In genomic region chr4:139920552-139920951, GRCh38 we compare ENCODE assay signal across 15 cellular contexts.
DNase-seq lines count a peak whose midpoint lies in the region; ATAC-seq and TF ChIP-seq lines count a peak whose summit lies in the region.
"Had no signal": no experiment of that assay in that cellular context is flagged by ENCODE, and none has a peak within 500 bp of the region (broad histone marks: within the 10 kb centered on the region; RNA-seq: fewer than 3 reads in every experiment).

No MANE protein-coding gene starts in this region.

- no peaks in the 10 kb centered on the region for H3K27me3 ChIP-seq in muscle layer of colon (ENCODE audit: control insufficient read depth in 1 of 2, insufficient read depth in 2 of 2, low read length in 2 of 2)
- no peaks in the 10 kb centered on the region for H3K27me3 ChIP-seq in suprapubic skin
- H3K27me3 ChIP-seq: SJCRH30 had no signal

- no peaks in the 10 kb centered on the region for H3K36me3 ChIP-seq in muscle layer of colon (ENCODE audit: insufficient read depth, low read length)
- no peaks in the 10 kb centered on the region for H3K36me3 ChIP-seq in suprapubic skin
- H3K36me3 ChIP-seq: SJCRH30 had no signal

- H3K9me3 ChIP-seq in muscle layer of colon (ENCODE audit: low read length) (no peaks in the 10 kb centered on the region), suprapubic skin (no peaks in the 10 kb centered on the region)
- H3K9me3 ChIP-seq: SJCRH30 had no signal

- H3K9me3 Mint-ChIP-seq in endothelial cell (ENCODE audit: unreplicated experiment) = no peaks in the 10 kb centered on the region
- H3K9me3 Mint-ChIP-seq: activated naive CD8-positive, alpha-beta T cell treated with anti-CD3 and anti-CD28 coated beads, Interleukin-2, amount 50 U/mL, for 24 hours; activated T-cell treated with anti-CD3 and anti-CD28 coated beads, Interleukin-2, amount 50 U/mL, for 72 hours; CD4-positive, alpha-beta T cell; naive B cell had no signal

- H3K4me3 Mint-ChIP-seq in endothelial cell (ENCODE audit: unreplicated experiment) = no peak overlapping the region
- H3K4me3 Mint-ChIP-seq: activated naive CD8-positive, alpha-beta T cell treated with anti-CD3 and anti-CD28 coated beads, Interleukin-2, amount 50 U/mL, for 24 hours; activated T-cell treated with anti-CD3 and anti-CD28 coated beads, Interleukin-2, amount 50 U/mL, for 72 hours; CD4-positive, alpha-beta T cell; naive B cell had no signal

- H3K4me3 ChIP-seq in muscle layer of colon (ENCODE audit: low read depth in 1 of 2, low read length in 2 of 2) (no peak overlapping the region), suprapubic skin (no peak overlapping the region)
- H3K4me3 ChIP-seq: SJCRH30 had no signal

- no peaks in the 10 kb centered on the region for H3K36me3 Mint-ChIP-seq in endothelial cell (ENCODE audit: low read depth, unreplicated experiment)
- H3K36me3 Mint-ChIP-seq: naive B cell had no signal

- 78% methylated on average over 3 of the region's 3 CpGs for WGBS in suprapubic skin

- H3K4me1 Mint-ChIP-seq in endothelial cell (ENCODE audit: unreplicated experiment) = peaks cover 50% of the 10 kb centered on the region
- H3K4me1 Mint-ChIP-seq: activated naive CD8-positive, alpha-beta T cell treated with anti-CD3 and anti-CD28 coated beads, Interleukin-2, amount 50 U/mL, for 24 hours; naive B cell had no signal

- peak; percentile 42 for DNase-seq in NCI-H82 treated with DMSO at 0.1 percent for 48 hours (lab: John Stamatoyannopoulos, UW; ENCODE audit: unreplicated experiment)
- DNase-seq in endothelial cell (ENCODE audit: low spot score) = no peak
- DNase-seq in suprapubic skin (ENCODE audit: low spot score in 2 of 2) = no peak
- no peak for DNase-seq in globus pallidus (ENCODE audit: low spot score)
- no peak for DNase-seq in NCI-H1092 treated with DMSO at 0.1 percent for 48 hours (lab: John Stamatoyannopoulos, UW)
- DNase-seq: activated CD4-positive, alpha-beta T cell treated with anti-CD3 and anti-CD28 coated beads, Interleukin-2, amount 50 U/mL, for 4 hours; activated naive CD8-positive, alpha-beta T cell treated with anti-CD3 and anti-CD28 coated beads, Interleukin-2, amount 50 U/mL, for 24 hours; activated T-cell treated with anti-CD3 and anti-CD28 coated beads, Interleukin-2, amount 50 U/mL, for 72 hours; CD4-positive, alpha-beta T cell; kidney glomerular epithelial cell; naive B cell; NCI-H2081 treated with DMSO at 0.1 percent for 48 hours; SJCRH30 had no signal

- no peak for ATAC-seq in GM21528 (IDR thresholded peaks at IDR 0.05; ENCODE audit: low FRiP score, unreplicated experiment)
- ATAC-seq: activated naive CD8-positive, alpha-beta T cell treated with anti-CD3 and anti-CD28 coated beads, Interleukin-2, amount 50 U/mL, for 24 hours; activated T-cell treated with anti-CD3 and anti-CD28 coated beads, Interleukin-2, amount 50 U/mL, for 72 hours had no signal

- H3K27ac ChIP-seq in muscle layer of colon (ENCODE audit: low read depth, low read length) = peak overlapping the region; percentile 74
- H3K27ac ChIP-seq in suprapubic skin = peak overlapping the region; percentile 25
- H3K27ac ChIP-seq: SJCRH30 had no signal

- no peak for TF ChIP-seq POLR2A in suprapubic skin (IDR thresholded peaks at IDR 0.05)

- no peak overlapping the region for H3K9ac ChIP-seq in muscle layer of colon (ENCODE audit: low read length)

- peak overlapping the region; percentile 67 for H3K27ac Mint-ChIP-seq in endothelial cell (ENCODE audit: unreplicated experiment)
- H3K27ac Mint-ChIP-seq: activated naive CD8-positive, alpha-beta T cell treated with anti-CD3 and anti-CD28 coated beads, Interleukin-2, amount 50 U/mL, for 24 hours; activated T-cell treated with anti-CD3 and anti-CD28 coated beads, Interleukin-2, amount 50 U/mL, for 72 hours; CD4-positive, alpha-beta T cell had no signal

- no peak for TF ChIP-seq EP300 in suprapubic skin (IDR thresholded peaks at IDR 0.05)

- H3K27me3 Mint-ChIP-seq in endothelial cell (ENCODE audit: unreplicated experiment) = peaks cover 5% of the 10 kb centered on the region
- H3K27me3 Mint-ChIP-seq: activated naive CD8-positive, alpha-beta T cell treated with anti-CD3 and anti-CD28 coated beads, Interleukin-2, amount 50 U/mL, for 24 hours; CD4-positive, alpha-beta T cell; naive B cell had no signal

- H3K4me1 ChIP-seq in muscle layer of colon (ENCODE audit: insufficient read depth, low read length) (peaks cover 69% of the 10 kb centered on the region), suprapubic skin (peaks cover 46% of the 10 kb centered on the region)

- TF ChIP-seq CTCF in endothelial cell (IDR thresholded peaks at IDR 0.05; ENCODE audit: unreplicated experiment) (no peak), suprapubic skin (IDR thresholded peaks at IDR 0.05) (no peak)
